In genomic region chr3:71393093-71393492, GRCh38 we compare ENCODE assay signal across 10 cellular contexts.
DNase-seq lines count a peak whose midpoint lies in the region; ATAC-seq and TF ChIP-seq lines count a peak whose summit lies in the region.
"Had no signal": no experiment of that assay in that cellular context is flagged by ENCODE, and none has a peak within 500 bp of the region (broad histone marks: within the 10 kb centered on the region; RNA-seq: fewer than 3 reads in every experiment).

No MANE protein-coding gene starts in this region.

- no peak for TF ChIP-seq POLR2A in breast epithelium (IDR thresholded peaks at IDR 0.05)

- H3K27me3 ChIP-seq in breast epithelium: no peaks in the 10 kb centered on the region
- H3K27me3 ChIP-seq in dorsolateral prefrontal cortex: no peaks in the 10 kb centered on the region

- H3K27ac Mint-ChIP-seq in MCF 10A (ENCODE audit: low read depth, unreplicated experiment): no peak overlapping the region
- H3K27ac Mint-ChIP-seq in stimulated activated naive CD8-positive, alpha-beta T cell treated with anti-CD3 and anti-CD28 coated beads, Interleukin-15, amount 100 ng/mL, for 72 hours: peak overlapping the region; percentile 88 to 96

- CTCF ChIA-PET in MCF 10A (lab: Yijun Ruan, JAX): no interaction called here

- peak; percentile 17 for DNase-seq in MCF 10A (ENCODE audit: unreplicated experiment)
- DNase-seq in breast epithelium (ENCODE audit: low spot score in 2 of 2): no peak
- DNase-seq in SK-N-MC (ENCODE audit: low read depth, low spot score): no peak
- DNase-seq in stimulated activated naive CD8-positive, alpha-beta T cell treated with anti-CD3 and anti-CD28 coated beads, Interleukin-15, amount 100 ng/mL, for 72 hours: no peak
- DNase-seq in dorsolateral prefrontal cortex: no peak
- no peak for DNase-seq in GM19240 (ENCODE audit: insufficient read length, low spot score)
- DNase-seq in NCI-H748 (lab: John Stamatoyannopoulos, UW; ENCODE audit: unreplicated experiment): no peak
- DNase-seq: Right ventricle myocardium superior had no signal

- no peak overlapping the region for H3K27ac ChIP-seq in breast epithelium
- H3K27ac ChIP-seq in SK-N-MC: peak overlapping the region; percentile 59
- H3K27ac ChIP-seq in dorsolateral prefrontal cortex: no peak overlapping the region

- H3K9me3 ChIP-seq in breast epithelium: no peaks in the 10 kb centered on the region
- no peaks in the 10 kb centered on the region for H3K9me3 ChIP-seq in SK-N-MC (ENCODE audit: low read depth, low read length)

- H3K4me1 ChIP-seq in breast epithelium: peaks cover 0 to 3% of the 10 kb centered on the region in 2 donors

- peaks cover 6% of the 10 kb centered on the region for H3K36me3 Mint-ChIP-seq in MCF 10A (ENCODE audit: insufficient read depth, unreplicated experiment)

- no peaks in the 10 kb centered on the region for H3K9me3 Mint-ChIP-seq in MCF 10A (ENCODE audit: unreplicated experiment)
- no peaks in the 10 kb centered on the region for H3K9me3 Mint-ChIP-seq in stimulated activated naive CD8-positive, alpha-beta T cell treated with anti-CD3 and anti-CD28 coated beads, Interleukin-15, amount 100 ng/mL, for 72 hours

- H3K27me3 Mint-ChIP-seq in MCF 10A (ENCODE audit: insufficient read depth, unreplicated experiment): no peaks in the 10 kb centered on the region
- no peaks in the 10 kb centered on the region for H3K27me3 Mint-ChIP-seq in stimulated activated naive CD8-positive, alpha-beta T cell treated with anti-CD3 and anti-CD28 coated beads, Interleukin-15, amount 100 ng/mL, for 72 hours

- H3K4me3 ChIP-seq in breast epithelium: no peak overlapping the region
- no peak overlapping the region for H3K4me3 ChIP-seq in SK-N-MC
- H3K4me3 ChIP-seq in dorsolateral prefrontal cortex: no peak overlapping the region
- H3K4me3 ChIP-seq: skin epidermis had no signal

- H3K9ac ChIP-seq in SK-N-MC (ENCODE audit: insufficient read length): no peak overlapping the region

- intact Hi-C loops in MCF 10A (cut with micrococcal nuclease): loop anchor here (10.0 kb wide), 1 partner anchor 328 kb away; no protein-coding TSS in a partner anchor
- intact Hi-C loops in breast epithelium (cut with DNase I; ENCODE audit: low total_unique reads): no loop called here
- intact Hi-C loops in dorsolateral prefrontal cortex (cut with DNase I): no loop called here

- no peak overlapping the region for H3K4me3 Mint-ChIP-seq in MCF 10A (ENCODE audit: unreplicated experiment)
- H3K4me3 Mint-ChIP-seq in stimulated activated naive CD8-positive, alpha-beta T cell treated with anti-CD3 and anti-CD28 coated beads, Interleukin-15, amount 100 ng/mL, for 72 hours: no peak overlapping the region

- no peak for TF ChIP-seq CTCF in MCF 10A (IDR thresholded peaks at IDR 0.05; ENCODE audit: unreplicated experiment)
- no peak for TF ChIP-seq CTCF in breast epithelium (IDR thresholded peaks at IDR 0.05)
- TF ChIP-seq CTCF in dorsolateral prefrontal cortex (IDR thresholded peaks at IDR 0.05 in 54 of 56, conservative IDR thresholded peaks at IDR 0.05 in 2 of 56; ENCODE audit: low read depth in 1 of 56, partially characterized antibody in 56 of 56): no peak

- peaks cover 24% of the 10 kb centered on the region for H3K4me1 Mint-ChIP-seq in MCF 10A (ENCODE audit: insufficient read depth, unreplicated experiment)
- H3K4me1 Mint-ChIP-seq in stimulated activated naive CD8-positive, alpha-beta T cell treated with anti-CD3 and anti-CD28 coated beads, Interleukin-15, amount 100 ng/mL, for 72 hours: peaks cover 72% of the 10 kb centered on the region

- ATAC-seq in HG03039 (IDR thresholded peaks at IDR 0.05; ENCODE audit: unreplicated experiment): peak; percentile 45
- peak; percentile 73 for ATAC-seq in stimulated activated naive CD8-positive, alpha-beta T cell treated with anti-CD3 and anti-CD28 coated beads, Interleukin-15, amount 100 ng/mL, for 72 hours

- no TSS peak for BruUV-seq in MCF 10A (replicated peaks; lab: Mats Ljungman, UMichigan)

- POLR2A ChIA-PET in MCF 10A (lab: Yijun Ruan, JAX): interaction anchor here (0.6 to 1.0 kb wide), 3 partner anchors 51 to 376 kb away, joined by 3 to 4 read pairs (median 4); no protein-coding TSS in a partner anchor

- H3K36me3 ChIP-seq in breast epithelium (no peaks in the 10 kb centered on the region), SK-N-MC (ENCODE audit: insufficient read depth, low read length) (no peaks in the 10 kb centered on the region)
